In genomic region chr10:132468651-132469050, GRCh38 we compare ENCODE assay signal across 27 cellular contexts.
DNase-seq lines count a peak whose midpoint lies in the region; ATAC-seq and TF ChIP-seq lines count a peak whose summit lies in the region.
"Had no signal": no experiment of that assay in that cellular context is flagged by ENCODE, and none has a peak within 500 bp of the region (broad histone marks: within the 10 kb centered on the region; RNA-seq: fewer than 3 reads in every experiment).

No MANE protein-coding gene starts in this region.

- ATAC-seq in left cardiac atrium: no peak
- ATAC-seq: activated CD4-positive, alpha-beta T cell treated with anti-CD3 and anti-CD28 coated beads for 36 hours; activated CD8-positive, alpha-beta T cell treated with anti-CD3 and anti-CD28 coated beads, Interleukin-2, amount 10 ng/mL, durations not matched to agents 7 days and 5 days; activated naive CD4-positive, alpha-beta T cell treated with anti-CD3 and anti-CD28 coated beads, Interleukin-2, amount 50 U/mL, for 72 hours; activated T-helper 17 cell treated with anti-CD3 and anti-CD28 coated beads, Interleukin-2, amount 50 U/mL, for 72 hours; effector memory CD8-positive, alpha-beta T cell; stimulated activated effector memory CD8-positive, alpha-beta T cell treated with anti-CD3 and anti-CD28 coated beads, Interleukin-12 subunit alpha, Interleukin-12 subunit beta, amount 100 ng/mL, for 72 hours had no signal

- no peak overlapping the region for H3K4me3 ChIP-seq in left ventricle myocardium inferior
- H3K4me3 ChIP-seq in osteoblast (ENCODE audit: insufficient read depth, low read length): no peak overlapping the region
- H3K4me3 ChIP-seq in uterus: no peak overlapping the region
- H3K4me3 ChIP-seq: hepatocyte, psoas muscle had no signal

- intact Hi-C loops in left cardiac atrium (cut with DNase I) (loop anchor here (10.0 kb wide), 3 partner anchors 46 to 106 kb away; partner anchors contain the start of gene INPP5A (in 1 of the 2)), cardiac septum (cut with DNase I) (no loop called here), left ventricle myocardium inferior (cut with micrococcal nuclease) (no loop called here), uterus (cut with DNase I; ENCODE audit: low total_unique reads) (no loop called here)

- no peaks in the 10 kb centered on the region for H3K79me2 ChIP-seq in osteoblast (ENCODE audit: insufficient read depth, low read length)
- H3K79me2 ChIP-seq: hepatocyte had no signal

- H3K27me3 ChIP-seq in left ventricle myocardium inferior (ENCODE audit: low read depth) (no peaks in the 10 kb centered on the region), osteoblast (ENCODE audit: insufficient read depth, low read length) (peaks cover 16% of the 10 kb centered on the region), uterus (no peaks in the 10 kb centered on the region)
- H3K27me3 ChIP-seq: hepatocyte, Peyer's patch, suprapubic skin had no signal

- TF ChIP-seq POLR2A in uterus (IDR thresholded peaks at IDR 0.05): no peak

- no peak overlapping the region for H2AFZ ChIP-seq in osteoblast (ENCODE audit: low read length)
- H2AFZ ChIP-seq: hepatocyte had no signal

- peak; percentile 15 for DNase-seq in left cardiac atrium
- DNase-seq in cardiac septum (ENCODE audit: low spot score): no peak
- peak; percentile 10 for DNase-seq in left ventricle myocardium inferior
- peak; percentile 56 for DNase-seq in osteoblast (ENCODE audit: insufficient read length, low spot score, missing footprints)
- no peak for DNase-seq in uterus
- no peak for DNase-seq in nucleus accumbens (lab: John Stamatoyannopoulos, UW)
- no peak for DNase-seq in KBM-7
- no peak for DNase-seq in epidermal melanocyte (ENCODE audit: insufficient read length, low spot score)
- DNase-seq: activated CD4-positive, alpha-beta T cell treated with anti-CD3 and anti-CD28 coated beads for 36 hours; activated CD8-positive, alpha-beta T cell treated with anti-CD3 and anti-CD28 coated beads, Interleukin-2, amount 10 ng/mL, durations not matched to agents 7 days and 5 days; CD4-positive, alpha-beta memory T cell; cortex of kidney; effector memory CD8-positive, alpha-beta T cell; foreskin fibroblast; mesendoderm; NCI-H2107; NCI-H345; NCI-H748 treated with DMSO at 0.1 percent for 48 hours; T-helper 9 cell had no signal

- TF ChIP-seq CTCF in left ventricle myocardium inferior (IDR thresholded peaks at IDR 0.05; ENCODE audit: borderline replicate concordance) (no peak), osteoblast (IDR thresholded peaks at IDR 0.05; ENCODE audit: extremely low read depth, low read depth, low read length) (no peak), uterus (IDR thresholded peaks at IDR 0.05) (no peak)

- no peak overlapping the region for H3K4me2 ChIP-seq in osteoblast (ENCODE audit: insufficient read depth, low read length)
- H3K4me2 ChIP-seq: hepatocyte had no signal

- peaks cover 57% of the 10 kb centered on the region for H3K4me1 ChIP-seq in left ventricle myocardium inferior
- no peaks in the 10 kb centered on the region for H3K4me1 ChIP-seq in osteoblast (ENCODE audit: insufficient read depth, low read length)
- peaks cover 0 to 48% of the 10 kb centered on the region in 2 donors for H3K4me1 ChIP-seq in uterus

- in situ Hi-C loops in KBM-7 (cut with MboI; ENCODE audit: low pct_unique_long_range_greater_than_20kb, low sequenced_read_pairs): no loop called here

- peaks cover 8% of the 10 kb centered on the region for H3K9me3 ChIP-seq in left ventricle myocardium inferior (replicated peaks)
- no peaks in the 10 kb centered on the region for H3K9me3 ChIP-seq in osteoblast (ENCODE audit: low read depth, low read length)
- H3K9me3 ChIP-seq in uterus: no peaks in the 10 kb centered on the region
- H3K9me3 ChIP-seq: neutrophil, psoas muscle, suprapubic skin had no signal

- no peaks in the 10 kb centered on the region for H4K20me1 ChIP-seq in osteoblast (ENCODE audit: insufficient read depth, low read length)

- H3K36me3 ChIP-seq in left ventricle myocardium inferior (no peaks in the 10 kb centered on the region), osteoblast (ENCODE audit: insufficient read depth, low read length) (no peaks in the 10 kb centered on the region), uterus (no peaks in the 10 kb centered on the region)
- H3K36me3 ChIP-seq: neutrophil, Peyer's patch, suprapubic skin had no signal

- H3K27ac ChIP-seq in left ventricle myocardium inferior (replicated peaks) (peak overlapping the region; percentile 56), osteoblast (ENCODE audit: low read depth, low read length) (no peak overlapping the region), uterus (peak overlapping the region; percentile 90 to 92)
- H3K27ac ChIP-seq: neutrophil, psoas muscle, suprapubic skin had no signal

Comparison
In these comparisons a context has a peak if more than half of its experiments do, and no peak if none do; other contexts are left out.
1. DNase-seq: peak in left cardiac atrium (single experiment), left ventricle myocardium inferior (single experiment) and osteoblast (single experiment); none in cardiac septum (single experiment), uterus (0 of 2), nucleus accumbens (0 of 56), KBM-7 (single experiment) and epidermal melanocyte (single experiment).
2. intact Hi-C loops: an anchor here in left cardiac atrium (10.0 kb wide); none called in cardiac septum, left ventricle myocardium inferior and uterus.